7 cellular contexts compared by ENCODE assay signal in the genomic region with DNA sequence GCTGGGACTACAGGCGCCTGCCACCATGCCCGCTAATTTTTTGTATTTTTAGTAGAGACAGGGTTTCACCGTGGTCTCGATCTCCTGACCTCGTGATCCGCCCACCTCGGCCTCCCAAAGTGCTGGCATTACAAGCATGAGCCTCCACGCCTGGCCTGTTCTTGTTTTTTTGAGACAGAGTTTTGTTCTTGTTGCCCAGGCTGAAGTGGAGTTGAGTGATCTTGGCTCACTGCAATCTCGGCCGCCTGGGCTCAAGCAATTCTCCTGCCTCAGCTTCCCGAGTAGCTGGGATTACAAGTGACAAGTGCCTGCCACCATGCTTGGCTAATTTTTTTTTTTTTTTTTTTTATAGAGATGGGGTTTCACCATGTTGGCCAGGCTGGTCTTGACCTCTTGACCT. TPM values are rescaled to one million over a fixed set of nuclear protein-coding genes. Genes with fewer than 3 reads are reported as not detected.
"Had no signal": no experiment of that assay in that cellular context is flagged by ENCODE, and none has a peak within 500 bp of the region (broad histone marks: within the 10 kb centered on the region; RNA-seq: fewer than 3 reads in every experiment).

No MANE protein-coding gene starts in this region.

RNA-seq across cellular contexts. Expression of gene TTC16, which starts 40.9 kb away (rescaled TPM):
- total RNA-seq: cerebellum, dermis blood vessel endothelial cell, esophagus mucosa, gastrocnemius medialis, glomerular endothelial cell, hepatocyte, left lobe of liver had no signal
- polyA plus RNA-seq: hepatocyte had no signal
